In genomic region chr2:241641631-241642030, GRCh38 we compare ENCODE assay signal across 1 cellular context.
TF ChIP-seq lines count a peak whose summit lies in the region.

No MANE protein-coding gene starts in this region.

TF ChIP-seq in HepG2, 621 proteins besides CTCF, POLR2A, EP300 and RAD21 (continued from another document and continues in another):
- TF ChIP-seq, protein P1, sequence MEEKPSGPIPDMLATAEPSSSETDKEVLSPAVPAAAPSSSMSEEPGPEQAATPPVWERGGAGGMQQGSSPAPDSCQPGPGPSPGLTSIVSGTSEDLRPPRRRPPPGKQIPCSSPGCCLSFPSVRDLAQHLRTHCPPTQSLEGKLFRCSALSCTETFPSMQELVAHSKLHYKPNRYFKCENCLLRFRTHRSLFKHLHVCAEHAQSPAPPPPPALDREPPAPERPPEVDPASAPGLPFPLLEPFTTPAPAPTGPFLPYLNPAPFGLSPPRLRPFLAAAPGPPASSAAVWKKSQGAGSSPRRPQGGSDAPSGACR (CRISPR knock-in tag; IDR thresholded peaks at IDR 0.05) = no peak
- TF ChIP-seq ZNF432 (CRISPR knock-in tag; IDR thresholded peaks at IDR 0.05; ENCODE audit: borderline replicate concordance) = no peak
- TF ChIP-seq, protein P2, sequence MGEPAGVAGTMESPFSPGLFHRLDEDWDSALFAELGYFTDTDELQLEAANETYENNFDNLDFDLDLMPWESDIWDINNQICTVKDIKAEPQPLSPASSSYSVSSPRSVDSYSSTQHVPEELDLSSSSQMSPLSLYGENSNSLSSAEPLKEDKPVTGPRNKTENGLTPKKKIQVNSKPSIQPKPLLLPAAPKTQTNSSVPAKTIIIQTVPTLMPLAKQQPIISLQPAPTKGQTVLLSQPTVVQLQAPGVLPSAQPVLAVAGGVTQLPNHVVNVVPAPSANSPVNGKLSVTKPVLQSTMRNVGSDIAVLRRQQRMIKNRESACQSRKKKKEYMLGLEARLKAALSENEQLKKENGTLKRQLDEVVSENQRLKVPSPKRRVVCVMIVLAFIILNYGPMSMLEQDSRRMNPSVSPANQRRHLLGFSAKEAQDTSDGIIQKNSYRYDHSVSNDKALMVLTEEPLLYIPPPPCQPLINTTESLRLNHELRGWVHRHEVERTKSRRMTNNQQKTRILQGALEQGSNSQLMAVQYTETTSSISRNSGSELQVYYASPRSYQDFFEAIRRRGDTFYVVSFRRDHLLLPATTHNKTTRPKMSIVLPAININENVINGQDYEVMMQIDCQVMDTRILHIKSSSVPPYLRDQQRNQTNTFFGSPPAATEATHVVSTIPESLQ (CRISPR knock-in tag; conservative IDR thresholded peaks at IDR 0.05) = no peak
- TF ChIP-seq HOXA3 (CRISPR knock-in tag; IDR thresholded peaks at IDR 0.05) = peak; percentile 42; the same call in 1 of the 2 replicates
- no peak for TF ChIP-seq PAF1 (CRISPR knock-in tag; IDR thresholded peaks at IDR 0.05)
- TF ChIP-seq, protein P3, sequence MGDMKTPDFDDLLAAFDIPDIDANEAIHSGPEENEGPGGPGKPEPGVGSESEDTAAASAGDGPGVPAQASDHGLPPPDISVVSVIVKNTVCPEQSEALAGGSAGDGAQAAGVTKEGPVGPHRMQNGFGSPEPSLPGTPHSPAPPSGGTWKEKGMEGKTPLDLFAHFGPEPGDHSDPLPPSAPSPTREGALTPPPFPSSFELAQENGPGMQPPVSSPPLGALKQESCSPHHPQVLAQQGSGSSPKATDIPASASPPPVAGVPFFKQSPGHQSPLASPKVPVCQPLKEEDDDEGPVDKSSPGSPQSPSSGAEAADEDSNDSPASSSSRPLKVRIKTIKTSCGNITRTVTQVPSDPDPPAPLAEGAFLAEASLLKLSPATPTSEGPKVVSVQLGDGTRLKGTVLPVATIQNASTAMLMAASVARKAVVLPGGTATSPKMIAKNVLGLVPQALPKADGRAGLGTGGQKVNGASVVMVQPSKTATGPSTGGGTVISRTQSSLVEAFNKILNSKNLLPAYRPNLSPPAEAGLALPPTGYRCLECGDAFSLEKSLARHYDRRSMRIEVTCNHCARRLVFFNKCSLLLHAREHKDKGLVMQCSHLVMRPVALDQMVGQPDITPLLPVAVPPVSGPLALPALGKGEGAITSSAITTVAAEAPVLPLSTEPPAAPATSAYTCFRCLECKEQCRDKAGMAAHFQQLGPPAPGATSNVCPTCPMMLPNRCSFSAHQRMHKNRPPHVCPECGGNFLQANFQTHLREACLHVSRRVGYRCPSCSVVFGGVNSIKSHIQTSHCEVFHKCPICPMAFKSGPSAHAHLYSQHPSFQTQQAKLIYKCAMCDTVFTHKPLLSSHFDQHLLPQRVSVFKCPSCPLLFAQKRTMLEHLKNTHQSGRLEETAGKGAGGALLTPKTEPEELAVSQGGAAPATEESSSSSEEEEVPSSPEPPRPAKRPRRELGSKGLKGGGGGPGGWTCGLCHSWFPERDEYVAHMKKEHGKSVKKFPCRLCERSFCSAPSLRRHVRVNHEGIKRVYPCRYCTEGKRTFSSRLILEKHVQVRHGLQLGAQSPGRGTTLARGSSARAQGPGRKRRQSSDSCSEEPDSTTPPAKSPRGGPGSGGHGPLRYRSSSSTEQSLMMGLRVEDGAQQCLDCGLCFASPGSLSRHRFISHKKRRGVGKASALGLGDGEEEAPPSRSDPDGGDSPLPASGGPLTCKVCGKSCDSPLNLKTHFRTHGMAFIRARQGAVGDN (CRISPR knock-in tag; IDR thresholded peaks at IDR 0.05) = peak; percentile 62
- no peak for TF ChIP-seq CENPX (CRISPR knock-in tag; IDR thresholded peaks at IDR 0.05)
- no peak for TF ChIP-seq ZNF138 (CRISPR knock-in tag; IDR thresholded peaks at IDR 0.05; ENCODE audit: low read depth)
- no peak for TF ChIP-seq ZMYM2 (CRISPR knock-in tag; IDR thresholded peaks at IDR 0.05)
- no peak for TF ChIP-seq ZBTB7A (CRISPR knock-in tag; IDR thresholded peaks at IDR 0.05)
- no peak for TF ChIP-seq THAP9 (CRISPR knock-in tag; IDR thresholded peaks at IDR 0.05; ENCODE audit: borderline replicate concordance)
- TF ChIP-seq BHLHE40 (IDR thresholded peaks at IDR 0.05; ENCODE audit: low read length) = no peak
- TF ChIP-seq ARID4A (CRISPR knock-in tag; IDR thresholded peaks at IDR 0.05; ENCODE audit: borderline replicate concordance) = peak; percentile 62; the same call in 1 of the 2 replicates
- no peak for TF ChIP-seq TBP (CRISPR knock-in tag; IDR thresholded peaks at IDR 0.05)
- TF ChIP-seq ZNF619 (CRISPR knock-in tag; IDR thresholded peaks at IDR 0.05) = no peak
- TF ChIP-seq CCDC6 (CRISPR knock-in tag; IDR thresholded peaks at IDR 0.05) = no peak
- TF ChIP-seq ZNF777 (CRISPR knock-in tag; IDR thresholded peaks at IDR 0.05) = no peak
- no peak for TF ChIP-seq EEA1 (CRISPR knock-in tag; IDR thresholded peaks at IDR 0.05; ENCODE audit: borderline replicate concordance)
- TF ChIP-seq TOE1 (CRISPR knock-in tag; IDR thresholded peaks at IDR 0.05) = no peak
- no peak for TF ChIP-seq RFX1 (IDR thresholded peaks at IDR 0.05)
- TF ChIP-seq HDAC2 (CRISPR knock-in tag; IDR thresholded peaks at IDR 0.05) = 0 out of 2 replicates have a peak, but pooled peaks have one; percentile 13
- no peak for TF ChIP-seq PRPF4 (IDR thresholded peaks at IDR 0.05; ENCODE audit: low read depth, low read length, poor library complexity, severe bottlenecking)
- no peak for TF ChIP-seq MLLT10 (CRISPR knock-in tag; IDR thresholded peaks at IDR 0.05)
- TF ChIP-seq ZNF615 (CRISPR knock-in tag; IDR thresholded peaks at IDR 0.05; ENCODE audit: borderline replicate concordance) = no peak
- TF ChIP-seq ZNF550 (CRISPR knock-in tag; IDR thresholded peaks at IDR 0.05; ENCODE audit: borderline replicate concordance) = no peak
- TF ChIP-seq SIN3B (IDR thresholded peaks at IDR 0.05; ENCODE audit: low read length) = no peak
- TF ChIP-seq IKZF1 (IDR thresholded peaks at IDR 0.05) = no peak
- no peak for TF ChIP-seq TRAFD1 (CRISPR knock-in tag; IDR thresholded peaks at IDR 0.05; ENCODE audit: borderline replicate concordance)
- TF ChIP-seq MNT (IDR thresholded peaks at IDR 0.05) = no peak
- TF ChIP-seq FUBP1 (CRISPR knock-in tag; IDR thresholded peaks at IDR 0.05; ENCODE audit: borderline replicate concordance) = no peak
- TF ChIP-seq ZSCAN9 (CRISPR knock-in tag; IDR thresholded peaks at IDR 0.05; ENCODE audit: borderline replicate concordance) = no peak
- TF ChIP-seq ZNF746 (CRISPR knock-in tag; IDR thresholded peaks at IDR 0.05) = no peak
- no peak for TF ChIP-seq SMARCC2 (IDR thresholded peaks at IDR 0.05)
- no peak for TF ChIP-seq SNRNP70 (IDR thresholded peaks at IDR 0.05; ENCODE audit: low read depth, low read length)
- no peak for TF ChIP-seq HCFC1 (IDR thresholded peaks at IDR 0.05; ENCODE audit: low read depth, low read length)
- peak; percentile 45; the same call in 1 of the 2 replicates for TF ChIP-seq ZFX (CRISPR knock-in tag; IDR thresholded peaks at IDR 0.05; ENCODE audit: low read depth)
- TF ChIP-seq ZNF557 (CRISPR knock-in tag; IDR thresholded peaks at IDR 0.05) = no peak
- TF ChIP-seq SP5 (CRISPR knock-in tag; IDR thresholded peaks at IDR 0.05; ENCODE audit: borderline replicate concordance, low read depth) = peak; percentile 96
- no peak for TF ChIP-seq ZNF660 (CRISPR knock-in tag; IDR thresholded peaks at IDR 0.05; ENCODE audit: borderline replicate concordance, low read depth)
- no peak for TF ChIP-seq FOXK1 (CRISPR knock-in tag; IDR thresholded peaks at IDR 0.05; ENCODE audit: borderline replicate concordance, low read depth)
- TF ChIP-seq, protein P4, sequence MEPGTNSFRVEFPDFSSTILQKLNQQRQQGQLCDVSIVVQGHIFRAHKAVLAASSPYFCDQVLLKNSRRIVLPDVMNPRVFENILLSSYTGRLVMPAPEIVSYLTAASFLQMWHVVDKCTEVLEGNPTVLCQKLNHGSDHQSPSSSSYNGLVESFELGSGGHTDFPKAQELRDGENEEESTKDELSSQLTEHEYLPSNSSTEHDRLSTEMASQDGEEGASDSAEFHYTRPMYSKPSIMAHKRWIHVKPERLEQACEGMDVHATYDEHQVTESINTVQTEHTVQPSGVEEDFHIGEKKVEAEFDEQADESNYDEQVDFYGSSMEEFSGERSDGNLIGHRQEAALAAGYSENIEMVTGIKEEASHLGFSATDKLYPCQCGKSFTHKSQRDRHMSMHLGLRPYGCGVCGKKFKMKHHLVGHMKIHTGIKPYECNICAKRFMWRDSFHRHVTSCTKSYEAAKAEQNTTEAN (CRISPR knock-in tag; conservative IDR thresholded peaks at IDR 0.05) = no peak
- peak; percentile 37; the same call in 1 of the 2 replicates for TF ChIP-seq ZNF441 (CRISPR knock-in tag; IDR thresholded peaks at IDR 0.05; ENCODE audit: borderline replicate concordance)
- no peak for TF ChIP-seq ZNF143 (CRISPR knock-in tag; IDR thresholded peaks at IDR 0.05)
- no peak for TF ChIP-seq NFIC (IDR thresholded peaks at IDR 0.05; ENCODE audit: low read length)
